10 cellular contexts compared by ENCODE assay signal in genomic region chr14:68522510-68523325, GRCh38.
A peak's percentile ranks its signal among the peaks of the same experiment; 100 is the strongest.
DNase-seq lines count a peak whose midpoint lies in the region; ATAC-seq and TF ChIP-seq lines count a peak whose summit lies in the region.
"Had no signal": no experiment of that assay in that cellular context is flagged by ENCODE, and none has a peak within 500 bp of the region (broad histone marks: within the 10 kb centered on the region; RNA-seq: fewer than 3 reads in every experiment).

No MANE protein-coding gene starts in this region.

- intact Hi-C loops in Right ventricle myocardium superior (cut with DNase I) (loop anchor here (5.0 kb wide), 1 partner anchor 270 kb away; the partner anchor contains the start of gene ZFP36L1), cardiac septum (cut with DNase I) (loop anchor here (5.0 kb wide), 1 partner anchor 265 kb away; no protein-coding TSS in a partner anchor), aorta (cut with DNase I) (loop anchor here (5.0 to 10.0 kb wide), 3 partner anchors 218 to 578 kb away; partner anchors contain the start of gene ZFP36L1 (in 1 of the 2))

- H3K36me3 ChIP-seq in osteoblast (ENCODE audit: insufficient read depth, low read length) (no peaks in the 10 kb centered on the region), aorta (ENCODE audit: control insufficient read depth in 1 of 2, insufficient read depth in 2 of 2, low read length in 1 of 2) (no peaks in the 10 kb centered on the region)

- DNase-seq in Right ventricle myocardium superior (no peak), cardiac septum (ENCODE audit: low spot score) (no peak), fibroblast of the aortic adventitia (ENCODE audit: low read depth) (peak; percentile 97), osteoblast (ENCODE audit: insufficient read length, low spot score, missing footprints) (peak; percentile 37), aorta (no peak), amygdala (lab: John Stamatoyannopoulos, UW) (no peak), SHP77 (lab: John Stamatoyannopoulos, UW) (no peak), globus pallidus (ENCODE audit: low spot score) (no peak)
- DNase-seq: NCI-H82 had no signal

- H2AFZ ChIP-seq in osteoblast (ENCODE audit: low read length), result peak overlapping the region; percentile 42

- H3K79me2 ChIP-seq in osteoblast (ENCODE audit: insufficient read depth, low read length), result no peaks in the 10 kb centered on the region

- H3K27ac ChIP-seq in osteoblast (ENCODE audit: low read depth, low read length), result peak overlapping the region; percentile 29
- peak overlapping the region; percentile 1 to 78 for H3K27ac ChIP-seq in aorta (ENCODE audit: low read depth in 1 of 2, low read length in 2 of 2)

- WGBS in aorta, 2 donors, result 16 to 29% methylated on average over 5 of the region's 5 CpGs

- ATAC-seq in Right ventricle myocardium superior (ENCODE audit: poor library complexity) (peak; percentile 5), aorta (ENCODE audit: low FRiP score) (no peak)
- ATAC-seq: activated CD4-positive, CD25-positive, alpha-beta regulatory T cell treated with anti-CD3 and anti-CD28 coated beads, Interleukin-2, amount 50 U/mL, for 24 hours had no signal

- H3K27me3 ChIP-seq in osteoblast (ENCODE audit: insufficient read depth, low read length), result no peaks in the 10 kb centered on the region
- H3K27me3 ChIP-seq in aorta (ENCODE audit: control insufficient read depth in 1 of 2, insufficient read depth in 2 of 2, low read length in 1 of 2), result no peaks in the 10 kb centered on the region

- H3K4me1 ChIP-seq in osteoblast (ENCODE audit: insufficient read depth, low read length), result peaks cover 37% of the 10 kb centered on the region
- H3K4me1 ChIP-seq in aorta (ENCODE audit: control insufficient read depth in 1 of 2, insufficient read depth in 2 of 2, low read length in 2 of 2), result peaks cover 4% of the 10 kb centered on the region in 2 donors

- no peak overlapping the region for H3K4me2 ChIP-seq in osteoblast (ENCODE audit: insufficient read depth, low read length)

- H3K9me3 ChIP-seq in osteoblast (ENCODE audit: low read depth, low read length) (no peaks in the 10 kb centered on the region), aorta (ENCODE audit: control insufficient read depth, low read length) (no peaks in the 10 kb centered on the region)

- TF ChIP-seq CTCF in fibroblast of the aortic adventitia (IDR thresholded peaks at IDR 0.05; ENCODE audit: insufficient read depth, low read length), result no peak
- TF ChIP-seq CTCF in osteoblast (IDR thresholded peaks at IDR 0.05; ENCODE audit: extremely low read depth, low read depth, low read length), result peak; percentile 19

- H4K20me1 ChIP-seq in osteoblast (ENCODE audit: insufficient read depth, low read length), result no peaks in the 10 kb centered on the region

- no peak overlapping the region for H3K4me3 ChIP-seq in fibroblast of the aortic adventitia (ENCODE audit: low read depth, low read length)
- no peak overlapping the region for H3K4me3 ChIP-seq in osteoblast (ENCODE audit: insufficient read depth, low read length)
- no peak overlapping the region for H3K4me3 ChIP-seq in aorta (ENCODE audit: low read length in 2 of 2)

Comparison
In these comparisons a context has a peak if more than half of its experiments do, and no peak if none do; other contexts are left out.
1. DNase-seq: peak in fibroblast of the aortic adventitia (single experiment) and osteoblast (single experiment); none in Right ventricle myocardium superior (single experiment), cardiac septum (single experiment), aorta (0 of 2), amygdala (0 of 56), SHP77 (0 of 2) and globus pallidus (single experiment).